7 cellular contexts compared by ENCODE assay signal in the genomic region with DNA sequence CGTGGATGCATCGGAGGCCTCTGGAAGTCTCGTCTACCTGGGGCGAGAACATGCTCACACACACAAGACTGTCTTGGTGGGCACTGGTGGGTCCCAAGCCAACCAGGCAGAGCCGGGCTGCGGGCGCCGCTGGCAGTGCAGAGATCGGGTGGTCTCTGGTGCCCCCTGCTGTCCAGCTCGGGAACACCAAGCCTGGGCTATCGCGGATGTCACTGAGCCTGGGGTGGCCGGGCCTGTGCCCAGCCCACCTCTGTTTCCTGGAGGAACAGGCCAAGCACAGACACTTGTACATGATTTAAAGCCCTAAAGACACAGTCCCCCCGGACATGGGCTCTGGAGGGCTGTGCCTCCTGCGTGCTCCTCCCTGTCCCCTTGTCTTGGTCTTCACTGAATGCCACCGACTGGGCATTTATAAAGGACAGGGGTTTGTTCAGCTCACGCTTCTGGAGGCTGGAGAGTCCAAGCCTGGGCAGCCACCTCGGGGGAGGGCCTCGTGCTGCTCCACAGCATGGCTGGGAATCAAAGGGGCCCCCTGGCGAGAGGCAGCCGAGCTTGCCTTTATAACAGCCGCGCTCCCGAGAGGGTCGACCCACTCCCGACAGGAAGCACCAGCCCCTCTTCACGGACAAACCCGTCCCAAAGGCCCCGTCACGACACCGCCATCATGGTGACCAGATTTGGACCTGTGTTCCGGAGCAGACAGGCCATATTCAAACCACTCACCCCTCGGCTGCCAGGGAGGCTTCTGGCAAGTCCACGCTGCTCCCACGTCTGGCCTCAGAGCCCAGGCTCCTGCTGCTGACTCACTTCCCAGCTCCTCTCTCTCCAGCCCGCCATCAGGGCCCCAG. TPM values are rescaled to one million over a fixed set of nuclear protein-coding genes. Genes with fewer than 3 reads are reported as not detected.
DNase-seq lines count a peak whose midpoint lies in the region; ATAC-seq, FAIRE-seq and TF ChIP-seq lines count a peak whose summit lies in the region.

No MANE protein-coding gene starts in this region.

- no peak overlapping the region for H3K4me3 Mint-ChIP-seq in neural progenitor cell

- H4K20me1 ChIP-seq in neural progenitor cell (ENCODE audit: low read depth), result no peaks in the 10 kb centered on the region

- no peaks in the 10 kb centered on the region for H3K79me2 ChIP-seq in neural progenitor cell (ENCODE audit: low read depth)

- H3K9ac ChIP-seq in neural progenitor cell, result no peak overlapping the region

- H3K4me1 ChIP-seq in neural progenitor cell, result peaks cover 18% of the 10 kb centered on the region

- ATAC-seq in HG03520 (IDR thresholded peaks at IDR 0.05; ENCODE audit: unreplicated experiment), result peak; percentile 51

- peaks cover 17% of the 10 kb centered on the region for H3K27me3 Mint-ChIP-seq in neural progenitor cell (ENCODE audit: insufficient read depth, low read depth)

- H3K27ac ChIP-seq in neural progenitor cell, result no peak overlapping the region

- peaks cover 21% of the 10 kb centered on the region for H3F3A ChIP-seq in neural progenitor cell (ENCODE audit: low read depth)

- no peaks in the 10 kb centered on the region for H3K27me3 ChIP-seq in neural progenitor cell

- no peaks in the 10 kb centered on the region for H3K36me3 Mint-ChIP-seq in neural progenitor cell

- DNase-seq in GM12864 (ENCODE audit: low read depth) (no peak), RCC 7860 (ENCODE audit: low spot score) (peak; percentile 30), activated T-helper 1 cell treated with Interleukin-2 at 50 U/mL for 16 hours (ENCODE audit: low read depth) (peak; percentile 70), fibroblast of peridontal ligament (ENCODE audit: extremely low read depth) (peak; percentile 34), neural progenitor cell (ENCODE audit: low spot score) (peak; percentile 82), stromal cell of bone marrow (ENCODE audit: low read depth) (peak; percentile 15)

- H3K4me2 ChIP-seq in neural progenitor cell, result peak overlapping the region; percentile 14

- H3K9me3 ChIP-seq in neural progenitor cell (ENCODE audit: low read depth), result no peaks in the 10 kb centered on the region

- H3K4me3 ChIP-seq in GM12864 (ENCODE audit: low read depth, low read length), result no peak overlapping the region
- no peak overlapping the region for H3K4me3 ChIP-seq in neural progenitor cell

- H3K9me3 Mint-ChIP-seq in neural progenitor cell, result peaks cover 4% of the 10 kb centered on the region

- no peaks in the 10 kb centered on the region for H3K36me3 ChIP-seq in neural progenitor cell

- TF ChIP-seq CTCF in GM12864 (IDR thresholded peaks at IDR 0.05; ENCODE audit: low read depth, low read length, missing control alignments) (peak; percentile 94), neural progenitor cell (IDR thresholded peaks at IDR 0.05) (peak; percentile 84)

- peaks cover 16% of the 10 kb centered on the region for H3K4me1 Mint-ChIP-seq in neural progenitor cell

- H2AFZ ChIP-seq in neural progenitor cell (replicated peaks), result peak overlapping the region; percentile 13

- FAIRE-seq in RCC 7860 (lab: Jason Lieb, UNC), result no peak

- H3K27ac Mint-ChIP-seq in neural progenitor cell, result no peak overlapping the region

RNA-seq across cellular contexts. Expression of a gene that starts 3.6 kb away (rescaled TPM):
- total RNA-seq in neural progenitor cell (ENCODE audit: low replicate concordance), result not detected in 2 replicates

RNA-seq across cellular contexts. Expression of a gene that starts 7.9 kb away (rescaled TPM):
- total RNA-seq in neural progenitor cell (ENCODE audit: low replicate concordance), result 70.5 and 83.9 TPM in 2 replicates
